ENCODE assay signal across 11 cellular contexts in the genomic region with DNA sequence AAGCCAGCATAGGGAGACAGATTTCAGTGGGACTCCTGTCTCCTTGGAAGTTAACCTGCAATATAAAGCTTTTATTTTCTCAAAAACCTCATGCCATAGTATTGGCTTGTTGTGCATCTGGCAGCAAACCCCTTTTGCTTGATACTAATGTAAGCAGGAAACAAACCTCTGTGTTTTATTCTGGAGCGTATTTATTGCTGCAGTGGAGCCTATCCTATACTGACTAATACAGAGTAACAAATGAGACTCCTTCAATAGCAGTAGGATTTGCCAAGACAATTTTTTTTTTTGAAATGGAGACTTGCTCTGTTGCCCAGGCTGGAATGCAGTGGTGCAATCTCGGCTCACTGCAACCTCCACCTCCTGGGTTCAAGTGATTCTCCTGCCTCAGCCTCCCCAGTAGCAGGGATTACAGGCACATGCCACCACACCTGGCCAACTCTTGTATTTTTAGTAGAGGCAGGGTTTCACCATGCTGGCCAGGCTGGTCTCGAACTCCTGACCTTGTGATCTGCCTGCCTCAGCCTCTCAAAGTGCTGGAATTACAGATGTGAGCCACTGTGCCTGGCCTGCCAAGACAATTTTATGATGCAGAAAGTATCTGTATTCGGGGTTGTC. TPM values are rescaled to one million over a fixed set of nuclear protein-coding genes. Genes with fewer than 3 reads are reported as not detected.
"Had no signal": no experiment of that assay in that cellular context is flagged by ENCODE, and none has a peak within 500 bp of the region (broad histone marks: within the 10 kb centered on the region; RNA-seq: fewer than 3 reads in every experiment).

No MANE protein-coding gene starts in this region.

RNA-seq across cellular contexts. Expression of gene FAM187B, which starts 7.5 kb away (rescaled TPM):
- total RNA-seq: esophagus muscularis mucosa, fibroblast of villous mesenchyme, gastrocnemius medialis, left lobe of liver, lung microvascular endothelial cell, natural killer cell, neural crest cell, osteocyte, right atrium auricular region, sigmoid colon had no signal
- polyA plus RNA-seq: heart right ventricle, sigmoid colon had no signal
